ENCODE assay signal across 9 cellular contexts in the genomic region with DNA sequence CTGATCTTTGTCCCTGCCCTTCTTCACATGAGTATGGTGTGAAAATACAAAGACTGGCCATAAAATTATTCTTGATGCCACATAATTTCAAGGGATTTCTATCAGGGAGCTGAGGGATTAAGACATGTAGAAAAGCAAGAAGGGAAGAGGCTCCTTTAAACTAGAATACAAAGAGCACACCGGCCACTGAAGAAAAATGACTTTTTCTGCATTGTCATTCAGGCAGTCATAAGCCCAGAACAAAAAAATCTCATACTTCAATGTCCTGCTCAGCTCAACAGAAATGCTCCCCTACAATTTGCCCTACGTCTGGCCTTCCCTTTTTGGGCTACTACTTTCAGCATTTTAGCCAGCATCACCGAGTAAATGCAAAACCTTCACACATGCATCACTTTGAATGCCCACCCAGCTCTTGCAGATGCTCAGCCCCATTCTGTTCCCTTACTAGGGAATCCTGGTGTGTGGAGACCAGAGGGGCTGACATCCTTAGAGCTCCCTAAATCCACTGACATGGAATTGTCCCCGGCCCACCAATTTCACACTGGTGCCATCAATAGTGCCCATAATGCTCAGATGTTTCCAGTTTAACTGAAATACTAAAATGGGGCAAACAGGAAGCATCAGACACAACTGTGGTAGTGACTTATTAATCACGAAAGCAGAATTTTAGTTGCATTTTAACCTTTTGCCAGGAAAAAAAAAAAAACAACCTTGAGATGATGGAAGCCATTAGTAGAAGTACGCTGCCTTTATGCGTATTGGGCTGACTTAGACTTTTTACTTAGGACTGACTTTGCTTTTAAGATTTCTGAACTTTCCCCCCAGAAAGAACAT. TPM values are rescaled to one million over a fixed set of nuclear protein-coding genes. Genes with fewer than 3 reads are reported as not detected.
DNase-seq lines count a peak whose midpoint lies in the region; TF ChIP-seq lines count a peak whose summit lies in the region.
"Had no signal": no experiment of that assay in that cellular context is flagged by ENCODE, and none has a peak within 500 bp of the region (broad histone marks: within the 10 kb centered on the region; RNA-seq: fewer than 3 reads in every experiment).

No MANE protein-coding gene starts in this region.

- no peak overlapping the region for H2BK20ac ChIP-seq in H9 (ENCODE audit: low read depth, low read length, poor library complexity, severe bottlenecking)

- peak overlapping the region; percentile 93 to 95 for H3K4me3 Mint-ChIP-seq in CD14-positive monocyte
- H3K4me3 Mint-ChIP-seq in dendritic cell treated with granulocyte-macrophage colony-stimulating factor and Interleukin-4, amounts not matched to agents 40 ng/mL and 50 ng/mL, for 4 days, result peak overlapping the region; percentile 93
- no peak overlapping the region for H3K4me3 Mint-ChIP-seq in H9

- intact Hi-C loops in CD14-positive monocyte (cut with micrococcal nuclease), result loop anchor here in 1 of 2 donors (1.0 to 10.0 kb wide), 3 partner anchors 21 to 169 kb away; partner anchors contain the start of gene HEXIM1
- intact Hi-C loops in dendritic cell treated with granulocyte-macrophage colony-stimulating factor and Interleukin-4, amounts not matched to agents 40 ng/mL and 50 ng/mL, for 4 days (cut with micrococcal nuclease), result loop anchor here (2.0 kb wide), 1 partner anchor 17 kb away; no protein-coding TSS in a partner anchor

- peaks cover 9% of the 10 kb centered on the region; the same call in 1 of the 2 replicates for H3K79me2 ChIP-seq in H9 (ENCODE audit: insufficient read depth, low read length)

- H3K4me2 ChIP-seq in H9 (ENCODE audit: insufficient read depth, insufficient read length, low read length), result no peak overlapping the region

- no peaks in the 10 kb centered on the region for H3K79me1 ChIP-seq in H9 (ENCODE audit: insufficient read depth, low read depth, low read length, poor library complexity, severe bottlenecking)

- H3K18ac ChIP-seq in H9 (ENCODE audit: insufficient read length, low read depth, low read length), result no peak overlapping the region

- H3K27ac Mint-ChIP-seq in CD14-positive monocyte (peak overlapping the region; percentile 85 to 98 (median 93)), H9 (no peak overlapping the region)
- H3K27ac Mint-ChIP-seq in dendritic cell treated with granulocyte-macrophage colony-stimulating factor and Interleukin-4, amounts not matched to agents 40 ng/mL and 50 ng/mL, for 4 days, result peak overlapping the region; percentile 96

- H3K23me2 ChIP-seq in H9 (ENCODE audit: insufficient read length, low read depth, low read length, poor library complexity, severe bottlenecking), result peaks cover 11% of the 10 kb centered on the region

- H3K14ac ChIP-seq in H9 (ENCODE audit: insufficient read depth, low read length), result no peak overlapping the region

- H4K5ac ChIP-seq in H9 (ENCODE audit: insufficient read length, low read depth, low read length), result no peak overlapping the region

- no peak overlapping the region for H2BK12ac ChIP-seq in H9 (ENCODE audit: insufficient read length, low read depth, low read length)

- no peak overlapping the region for H4K91ac ChIP-seq in H9 (ENCODE audit: insufficient read length, low read depth, low read length)

- TF ChIP-seq CTCF in CD14-positive monocyte (IDR thresholded peaks at IDR 0.05) (no peak), neutrophil (IDR thresholded peaks at IDR 0.05) (no peak), H9 (conservative IDR thresholded peaks at IDR 0.05) (no peak)

- H2AFZ ChIP-seq in H9 (ENCODE audit: low read length), result no peak overlapping the region

- H3K27ac ChIP-seq in neutrophil (peak overlapping the region; percentile 72), H9 (ENCODE audit: insufficient read length, low read depth, low read length) (no peak overlapping the region)

- no peaks in the 10 kb centered on the region for H3K9me3 ChIP-seq in neutrophil
- H3K9me3 ChIP-seq in H9 (ENCODE audit: control insufficient read depth, low read depth, low read length), result no peaks in the 10 kb centered on the region

- H3K9me3 Mint-ChIP-seq in CD14-positive monocyte, result no peaks in the 10 kb centered on the region
- H3K9me3 Mint-ChIP-seq in dendritic cell treated with granulocyte-macrophage colony-stimulating factor and Interleukin-4, amounts not matched to agents 40 ng/mL and 50 ng/mL, for 4 days, result no peaks in the 10 kb centered on the region
- H3K9me3 Mint-ChIP-seq in H9, result no peaks in the 10 kb centered on the region

- peaks cover 28 to 39% of the 10 kb centered on the region in 2 donors for H3K36me3 Mint-ChIP-seq in CD14-positive monocyte
- H3K36me3 Mint-ChIP-seq in dendritic cell treated with granulocyte-macrophage colony-stimulating factor and Interleukin-4, amounts not matched to agents 40 ng/mL and 50 ng/mL, for 4 days (ENCODE audit: low read depth), result peaks cover 72% of the 10 kb centered on the region
- H3K36me3 Mint-ChIP-seq in H9 (ENCODE audit: insufficient read depth in 1 of 3, low read depth in 3 of 3), result peaks cover 0 to 4% (median 0%) of the 10 kb centered on the region in 3 experiments; a peak in 2 of 7 replicates

- DNase-seq in CD14-positive monocyte (ENCODE audit: low spot score) (no peak), NAMALWA (ENCODE audit: low spot score) (peak; percentile 55), DMS153 (lab: John Stamatoyannopoulos, UW) (no peak), H9 (no peak), NCI-H524 (lab: John Stamatoyannopoulos, UW) (no peak), COR-L47 (lab: John Stamatoyannopoulos, UW) (no peak)

- H3K27me3 ChIP-seq in neutrophil, result no peaks in the 10 kb centered on the region
- H3K27me3 ChIP-seq in H9 (ENCODE audit: insufficient read depth, low read length), result no peaks in the 10 kb centered on the region; the same call in 1 of the 2 replicates

- H3K4me1 Mint-ChIP-seq in CD14-positive monocyte, result peaks cover 78% of the 10 kb centered on the region
- peaks cover 83% of the 10 kb centered on the region for H3K4me1 Mint-ChIP-seq in dendritic cell treated with granulocyte-macrophage colony-stimulating factor and Interleukin-4, amounts not matched to agents 40 ng/mL and 50 ng/mL, for 4 days (ENCODE audit: low read depth)
- H3K4me1 Mint-ChIP-seq in H9, result peaks cover 32 to 37% of the 10 kb centered on the region in 2 experiments

- no peak overlapping the region for H4K8ac ChIP-seq in H9 (replicated peaks; ENCODE audit: insufficient read length, low read depth, low read length)

- H2BK120ac ChIP-seq in H9 (ENCODE audit: low read depth, low read length, poor library complexity, severe bottlenecking), result no peak overlapping the region

- no peak overlapping the region for H2BK5ac ChIP-seq in H9 (ENCODE audit: insufficient read length, low read length)

- H3K36me3 ChIP-seq in neutrophil, result peaks cover 6% of the 10 kb centered on the region

- peak overlapping the region in 1 of 2 experiments; percentile 88 for H3K4me3 ChIP-seq in neutrophil (ENCODE audit: low read depth in 1 of 2, low read length in 1 of 2)

- H3T11ph ChIP-seq in H9 (ENCODE audit: low read length), result no peak overlapping the region

- no peak overlapping the region for H2BK15ac ChIP-seq in H9 (ENCODE audit: low read depth, low read length)

- no peak overlapping the region for H3K23ac ChIP-seq in H9 (ENCODE audit: insufficient read length, low read depth, low read length)

- H4K20me1 ChIP-seq in H9 (ENCODE audit: control insufficient read depth, insufficient read depth, insufficient read length), result no peaks in the 10 kb centered on the region

- H3K27me3 Mint-ChIP-seq in CD14-positive monocyte (ENCODE audit: low read depth in 3 of 3) (peaks cover 0 to 4% (median 1%) of the 10 kb centered on the region in 3 donors), H9 (ENCODE audit: low read depth) (peaks cover 3% of the 10 kb centered on the region; the same call in 1 of the 2 replicates)
- H3K27me3 Mint-ChIP-seq in dendritic cell treated with granulocyte-macrophage colony-stimulating factor and Interleukin-4, amounts not matched to agents 40 ng/mL and 50 ng/mL, for 4 days, result no peaks in the 10 kb centered on the region

- H2AK5ac ChIP-seq in H9 (ENCODE audit: insufficient read length, low read length), result no peak overlapping the region

- H3K4me1 ChIP-seq in neutrophil (ENCODE audit: control insufficient read depth in 1 of 2, insufficient read depth in 1 of 2, low read depth in 1 of 2, low read length in 1 of 2), result peaks cover 36 to 54% of the 10 kb centered on the region in 2 experiments
- H3K4me1 ChIP-seq in H9 (ENCODE audit: insufficient read depth, low read length), result peaks cover 3% of the 10 kb centered on the region; the same call in 1 of the 2 replicates

- H3K4ac ChIP-seq in H9 (ENCODE audit: low read depth, low read length), result no peak overlapping the region

- H3K56ac ChIP-seq in H9 (ENCODE audit: insufficient read length, low read depth, low read length), result no peak overlapping the region

- no peak overlapping the region for H3K9ac ChIP-seq in H9 (ENCODE audit: extremely low read depth, insufficient read length, low read length)

- WGBS in H9 (ENCODE audit: extremely low coverage, insufficient read length, low lambda C conversion rate), result no CpG with 5 or more reads among the region's 7 CpGs

RNA-seq across cellular contexts. Expression of gene MAP3K14, which starts 2.7 kb away (rescaled TPM):
- polyA plus RNA-seq in CD14-positive monocyte, result 1 to 10 TPM; 1.4 to 3.8 TPM
- total RNA-seq in H9 (2021), result 7.6 and 7.8 TPM in 2 replicates

RNA-seq across cellular contexts. Expression of gene SPATA32, which starts 52.2 kb away (rescaled TPM):
- not detected for polyA plus RNA-seq in CD14-positive monocyte
- total RNA-seq in H9 (2021), result 0.42 and 0.81 TPM in 2 replicates
- total RNA-seq: myocyte had no signal

Comparison
In these comparisons a context has a peak if more than half of its experiments do, and no peak if none do; other contexts are left out.
1. H3K27ac Mint-ChIP-seq: peak in CD14-positive monocyte (7 of 7) and dendritic cell treated with granulocyte-macrophage colony-stimulating factor and Interleukin-4, amounts not matched to agents 40 ng/mL and 50 ng/mL, for 4 days (single experiment); none in H9 (0 of 3).
2. H3K4me3 Mint-ChIP-seq: peak in CD14-positive monocyte (2 of 2) and dendritic cell treated with granulocyte-macrophage colony-stimulating factor and Interleukin-4, amounts not matched to agents 40 ng/mL and 50 ng/mL, for 4 days (single experiment); none in H9 (0 of 2).